13 cellular contexts compared by ENCODE assay signal in genomic region chr14:50452285-50452684, GRCh38. TPM values are rescaled to one million over a fixed set of nuclear protein-coding genes. Genes with fewer than 3 reads are reported as not detected.
DNase-seq lines count a peak whose midpoint lies in the region; ATAC-seq, FAIRE-seq and TF ChIP-seq lines count a peak whose summit lies in the region.
"Had no signal": no experiment of that assay in that cellular context is flagged by ENCODE, and none has a peak within 500 bp of the region (broad histone marks: within the 10 kb centered on the region; RNA-seq: fewer than 3 reads in every experiment).

No MANE protein-coding gene starts in this region.

- H3K9me2 ChIP-seq in SK-N-SH = no peaks in the 10 kb centered on the region

- peaks cover 0 to 15% of the 10 kb centered on the region in 2 experiments; a peak in 3 of 4 replicates for H3K4me1 ChIP-seq in SK-N-SH (ENCODE audit: control insufficient read depth in 1 of 2, insufficient read depth in 2 of 2, low read depth in 1 of 2, low read length in 1 of 2)
- H3K4me1 ChIP-seq in pancreas = peaks cover 0 to 7% (median 4%) of the 10 kb centered on the region in 3 donors
- H3K4me1 ChIP-seq: spleen, testis had no signal

- H3K9me3 ChIP-seq in SK-N-SH = no peaks in the 10 kb centered on the region
- H3K9me3 ChIP-seq in pancreas = no peaks in the 10 kb centered on the region
- H3K9me3 ChIP-seq: spleen, testis had no signal

- H3K4me3 ChIP-seq in SK-N-SH (ENCODE audit: low read depth in 2 of 2, low read length in 1 of 2) (no peak overlapping the region), fibroblast of the aortic adventitia (ENCODE audit: low read depth, low read length) (no peak overlapping the region), pancreas (no peak overlapping the region)
- H3K4me3 ChIP-seq: spleen, testis had no signal

- intact Hi-C loops in pancreas (cut with DNase I) = no loop called here

- H3K36me3 ChIP-seq in SK-N-SH (replicated peaks in 1 of 2; ENCODE audit: control insufficient read depth in 1 of 2, insufficient read depth in 2 of 2, low read length in 1 of 2) = peaks cover 67 to 87% of the 10 kb centered on the region in 2 experiments
- peaks cover 0 to 26% (median 0%) of the 10 kb centered on the region in 3 donors for H3K36me3 ChIP-seq in pancreas

- peaks cover 54% of the 10 kb centered on the region for H3F3A ChIP-seq in SK-N-SH (replicated peaks; ENCODE audit: insufficient read depth)

- CTCF ChIA-PET in SK-N-SH (lab: Yijun Ruan, JAX) = interaction anchor here (1.3 kb wide), 1 partner anchor 131 kb away, joined by 3 read pairs; no protein-coding TSS in a partner anchor

- peak overlapping the region; percentile 19; the same call in 1 of the 2 replicates for H3K4me2 ChIP-seq in SK-N-SH

- H2AFZ ChIP-seq in SK-N-SH (ENCODE audit: low read depth) = no peak overlapping the region

- POLR2A ChIA-PET in SK-N-SH (lab: Yijun Ruan, JAX) = no interaction called here

- 55% methylated on average over 1 of the region's 1 CpG for WGBS in SK-N-SH (ENCODE audit: low lambda C conversion rate)
- WGBS in pancreas, 2 donors = 74 to 95% methylated on average over 1 of the region's 1 CpG

- no peak overlapping the region; the same call in 1 of the 2 replicates for H3K9ac ChIP-seq in SK-N-SH

- H4K20me1 ChIP-seq in SK-N-SH (ENCODE audit: insufficient read depth) = peaks cover 12% of the 10 kb centered on the region

- DNase-seq in DMS153 (lab: John Stamatoyannopoulos, UW) (peak; percentile 19), NCI-H2029 (lab: John Stamatoyannopoulos, UW) (peak; percentile 29), SK-N-SH (no peak), fibroblast of the aortic adventitia (ENCODE audit: low read depth) (peak; percentile 8), pancreas (no peak)
- DNase-seq in activated CD4-positive, CD25-positive, alpha-beta regulatory T cell treated with anti-CD3 and anti-CD28 coated beads, Interleukin-2, amount 50 U/mL, for 72 hours = no peak
- DNase-seq: activated CD4-positive, alpha-beta T cell treated with anti-CD3 and anti-CD28 coated beads, Interleukin-2, amount 10 ng/mL, durations not matched to agents 24 days and 14 days; activated naive CD4-positive, alpha-beta T cell treated with anti-CD3 and anti-CD28 coated beads, Interleukin-2, amount 10 ng/mL, durations not matched to agents 7 days and 5 days; islet precursor cell; spleen; testis had no signal

- TF ChIP-seq CTCF in SK-N-SH (IDR thresholded peaks at IDR 0.05) = no peak
- no peak for TF ChIP-seq CTCF in fibroblast of the aortic adventitia (IDR thresholded peaks at IDR 0.05; ENCODE audit: insufficient read depth, low read length)
- no peak for TF ChIP-seq CTCF in pancreas (IDR thresholded peaks at IDR 0.05)

- H3K79me2 ChIP-seq in SK-N-SH (ENCODE audit: insufficient read depth) = peaks cover 31% of the 10 kb centered on the region; the same call in 1 of the 2 replicates

- ATAC-seq in HG02623 (IDR thresholded peaks at IDR 0.05; ENCODE audit: unreplicated experiment) = no peak
- no peak for ATAC-seq in pancreas
- no peak for ATAC-seq in HG03460 (IDR thresholded peaks at IDR 0.05; ENCODE audit: unreplicated experiment)

- TF ChIP-seq RAD21 in SK-N-SH (IDR thresholded peaks at IDR 0.05; ENCODE audit: low read length) = no peak

- FAIRE-seq in pancreas (lab: Jason Lieb, UNC) = no peak

- no peak for TF ChIP-seq EP300 in SK-N-SH (IDR thresholded peaks at IDR 0.05; ENCODE audit: borderline replicate concordance in 1 of 2, low read depth in 1 of 2, low read length in 1 of 2)

- H3K27ac ChIP-seq in SK-N-SH (ENCODE audit: low read depth in 2 of 2, low read length in 1 of 2) (peak overlapping the region; percentile 65 to 92; a peak in 3 of 4 replicates), pancreas (no peak overlapping the region)
- H3K27ac ChIP-seq: spleen, testis had no signal

- H3K27me3 ChIP-seq in SK-N-SH (ENCODE audit: insufficient read depth) (no peaks in the 10 kb centered on the region), pancreas (no peaks in the 10 kb centered on the region)
- H3K27me3 ChIP-seq: spleen, testis had no signal

TF ChIP-seq in SK-N-SH, 30 proteins besides CTCF, POLR2A, EP300 and RAD21:
- TF ChIP-seq EZH2phosphoT487 (IDR thresholded peaks at IDR 0.05; ENCODE audit: borderline replicate concordance, low read depth) = no peak
- no peak for TF ChIP-seq ZBTB33 (IDR thresholded peaks at IDR 0.05; ENCODE audit: borderline replicate concordance, low read depth)
- no peak for TF ChIP-seq IRF3 (IDR thresholded peaks at IDR 0.05; ENCODE audit: low read depth, low read length)
- TF ChIP-seq FOSL2 (IDR thresholded peaks at IDR 0.05; ENCODE audit: borderline replicate concordance, low read depth) = no peak
- no peak for TF ChIP-seq MEF2A (IDR thresholded peaks at IDR 0.05; ENCODE audit: borderline replicate concordance, low read depth)
- TF ChIP-seq SMC3 (IDR thresholded peaks at IDR 0.05; ENCODE audit: low read depth, low read length) = no peak
- no peak for TF ChIP-seq USF2 (IDR thresholded peaks at IDR 0.05; ENCODE audit: borderline replicate concordance, low read depth, low read length)

RNA-seq across cellular contexts. Expression of gene CDKL1, which starts 55.6 kb away (rescaled TPM):
- polyA plus RNA-seq in SK-N-SH (2012; rRNA removed) = 1.7 and 2.5 TPM in 2 replicates
- 1.4 and 1.5 TPM in 2 replicates for polyA plus RNA-seq in SK-N-SH (2012; cell fraction: cytosol; rRNA removed)
- 1.6 and 2.8 TPM in 2 replicates for polyA plus RNA-seq in SK-N-SH (2012; cell fraction: nucleus; rRNA removed)
- total RNA-seq in fibroblast of the aortic adventitia (ENCODE audit: low replicate concordance) = 7.3 and 66.6 TPM in 2 replicates
- total RNA-seq in pancreas = 1 to 10 TPM; 2.4 to 5.5 (median 4.4) TPM
- polyA plus RNA-seq in pancreas = under 1 TPM; 0.56 to 0.80 TPM

Comparison
In these comparisons a context has a peak if more than half of its experiments do, and no peak if none do; other contexts are left out.
1. DNase-seq: peak in DMS153 (single experiment), NCI-H2029 (single experiment) and fibroblast of the aortic adventitia (single experiment); none in SK-N-SH (single experiment), activated CD4-positive, CD25-positive, alpha-beta regulatory T cell treated with anti-CD3 and anti-CD28 coated beads, Interleukin-2, amount 50 U/mL, for 72 hours (single experiment) and pancreas (0 of 6).
2. H3K27ac ChIP-seq: peak in SK-N-SH (2 of 2); none in pancreas (0 of 4).